In genomic region chr17:47950448-47950847, GRCh38 we compare ENCODE assay signal across 28 cellular contexts. TPM values are rescaled to one million over a fixed set of nuclear protein-coding genes. Genes with fewer than 3 reads are reported as not detected.
DNase-seq lines count a peak whose midpoint lies in the region; ATAC-seq, FAIRE-seq and TF ChIP-seq lines count a peak whose summit lies in the region.
"Had no signal": no experiment of that assay in that cellular context is flagged by ENCODE, and none has a peak within 500 bp of the region (broad histone marks: within the 10 kb centered on the region; RNA-seq: fewer than 3 reads in every experiment).

No MANE protein-coding gene starts in this region.

- FAIRE-seq in HTR-8/SVneo (lab: Jason Lieb, UNC): no peak
- FAIRE-seq: endothelial cell of umbilical vein, H54 had no signal

- POLR2A ChIA-PET in T-cell (lab: Charles Lee): interaction anchor here in 1 of 2 donors (0.5 to 1.5 kb wide), 2 partner anchors 9 to 141 kb away, joined by 3 to 8 read pairs; partner anchors contain the start of gene PNPO

- intact Hi-C loops in Calu3 (cut with micrococcal nuclease; ENCODE audit: unreplicated experiment): no loop called here

- H3K36me3 Mint-ChIP-seq in Calu3 (ENCODE audit: insufficient read depth, unreplicated experiment): peaks cover 76% of the 10 kb centered on the region
- H3K36me3 Mint-ChIP-seq in stimulated activated effector memory CD8-positive, alpha-beta T cell treated with anti-CD3 and anti-CD28 coated beads, Interleukin-12 subunit alpha, Interleukin-12 subunit beta, amount 100 ng/mL, for 72 hours: peaks cover 40% of the 10 kb centered on the region
- peaks cover 7% of the 10 kb centered on the region for H3K36me3 Mint-ChIP-seq in T-cell
- H3K36me3 Mint-ChIP-seq in T-helper 17 cell (ENCODE audit: low read depth): no peaks in the 10 kb centered on the region

- H3K27me3 Mint-ChIP-seq in Calu3 (ENCODE audit: unreplicated experiment) (no peaks in the 10 kb centered on the region), T-cell (no peaks in the 10 kb centered on the region), T-helper 17 cell (no peaks in the 10 kb centered on the region)
- H3K27me3 Mint-ChIP-seq: activated B cell treated with CpG ODN at 0.5 μM for 24 hours; activated CD4-positive, alpha-beta memory T cell treated with anti-CD3 and anti-CD28 coated beads for 36 hours had no signal

- peaks cover 9% of the 10 kb centered on the region for H3K4me1 ChIP-seq in adipocyte (ENCODE audit: control insufficient read depth, insufficient read depth, low read length)
- H3K4me1 ChIP-seq in liver (ENCODE audit: control insufficient read depth in 4 of 4, insufficient read depth in 4 of 4, low read length in 3 of 4): peaks cover 23 to 65% (median 57%) of the 10 kb centered on the region in 4 donors

- H3K27me3 ChIP-seq in adipocyte (replicated peaks; ENCODE audit: control insufficient read depth, insufficient read depth, low read length): no peaks in the 10 kb centered on the region
- H3K27me3 ChIP-seq in liver (ENCODE audit: control insufficient read depth in 4 of 4, insufficient read depth in 4 of 4, low read length in 3 of 4): no peaks in the 10 kb centered on the region
- no peaks in the 10 kb centered on the region for H3K27me3 ChIP-seq in brain microvascular endothelial cell (replicated peaks)
- H3K27me3 ChIP-seq: MG63, neutrophil had no signal

- H3K9me3 ChIP-seq in adipocyte (ENCODE audit: control insufficient read depth, low read length) (no peaks in the 10 kb centered on the region), liver (ENCODE audit: control insufficient read depth in 4 of 4, low read length in 3 of 4) (no peaks in the 10 kb centered on the region), T-helper 17 cell (ENCODE audit: control insufficient read depth, low read length, poor library complexity, severe bottlenecking) (no peaks in the 10 kb centered on the region)
- H3K9me3 ChIP-seq: MG63, mucosa of descending colon, neutrophil had no signal

- H3K36me3 ChIP-seq in adipocyte (ENCODE audit: control insufficient read depth, insufficient read depth, low read length, severe bottlenecking) (peaks cover 11% of the 10 kb centered on the region), liver (ENCODE audit: control insufficient read depth in 4 of 4, insufficient read depth in 3 of 4, low read depth in 1 of 4, low read length in 3 of 4) (no peaks in the 10 kb centered on the region), brain microvascular endothelial cell (replicated peaks) (peaks cover 9% of the 10 kb centered on the region)
- H3K36me3 ChIP-seq: neutrophil had no signal

- no peak for ATAC-seq in stimulated activated effector memory CD8-positive, alpha-beta T cell treated with anti-CD3 and anti-CD28 coated beads, Interleukin-12 subunit alpha, Interleukin-12 subunit beta, amount 100 ng/mL, for 72 hours
- ATAC-seq in T-cell (replicated peaks in 1 of 4): no peak
- no peak for ATAC-seq in T-helper 17 cell
- ATAC-seq: left colon, mucosa of descending colon, SK-N-SH treated with all-trans-retinoic acid at 6 μM for 48 hours had no signal

- H3K9ac ChIP-seq in adipocyte (ENCODE audit: low read length): peak overlapping the region; percentile 81
- peak overlapping the region in 1 of 2 donors; percentile 64 for H3K9ac ChIP-seq in liver (ENCODE audit: low read depth in 1 of 2, low read length in 2 of 2)

- H3K9me3 Mint-ChIP-seq in Calu3 (ENCODE audit: low read depth, unreplicated experiment) (no peaks in the 10 kb centered on the region), T-cell (no peaks in the 10 kb centered on the region)
- H3K9me3 Mint-ChIP-seq in stimulated activated effector memory CD8-positive, alpha-beta T cell treated with anti-CD3 and anti-CD28 coated beads, Interleukin-12 subunit alpha, Interleukin-12 subunit beta, amount 100 ng/mL, for 72 hours: no peaks in the 10 kb centered on the region
- H3K9me3 Mint-ChIP-seq: activated B cell treated with CpG ODN at 0.5 μM for 24 hours; activated CD4-positive, alpha-beta memory T cell treated with anti-CD3 and anti-CD28 coated beads for 36 hours had no signal

- WGBS in liver: 79% methylated on average over 4 of the region's 4 CpGs

- in situ Hi-C loops in brain microvascular endothelial cell (cut with HindIII; ENCODE audit: low pct_ligation_motif_present, low sequenced_read_pairs): no loop called here

- no TSS peak for BruUV-seq in Calu3 (replicated peaks; lab: Mats Ljungman, UMichigan)

- H3K4me1 Mint-ChIP-seq in Calu3 (ENCODE audit: low read depth, unreplicated experiment) (peaks cover 83% of the 10 kb centered on the region), T-cell (peaks cover 25 to 35% (median 32%) of the 10 kb centered on the region in 3 donors), T-helper 17 cell (peaks cover 14% of the 10 kb centered on the region)
- H3K4me1 Mint-ChIP-seq in stimulated activated effector memory CD8-positive, alpha-beta T cell treated with anti-CD3 and anti-CD28 coated beads, Interleukin-12 subunit alpha, Interleukin-12 subunit beta, amount 100 ng/mL, for 72 hours: peaks cover 25% of the 10 kb centered on the region

- H3K4me3 ChIP-seq in adipocyte (ENCODE audit: low read length): no peak overlapping the region
- H3K4me3 ChIP-seq in liver (ENCODE audit: low read depth in 1 of 3, low read length in 3 of 3): no peak overlapping the region
- no peak overlapping the region for H3K4me3 ChIP-seq in brain microvascular endothelial cell (ENCODE audit: low read depth, low read length)
- H3K4me3 ChIP-seq: coronary artery, MG63, mucosa of descending colon had no signal

- DNase-seq in Calu3 (peak; percentile 84), adipocyte (ENCODE audit: low read depth) (no peak), T-cell (no peak), T-helper 17 cell (no peak), HTR-8/SVneo (ENCODE audit: insufficient read length, low spot score) (no peak), brain microvascular endothelial cell (no peak)
- DNase-seq in stimulated activated effector memory CD8-positive, alpha-beta T cell treated with anti-CD3 and anti-CD28 coated beads, Interleukin-12 subunit alpha, Interleukin-12 subunit beta, amount 100 ng/mL, for 72 hours (ENCODE audit: low spot score in 2 of 2): no peak
- DNase-seq: activated B cell treated with CpG ODN at 0.5 μM for 24 hours; activated CD4-positive, alpha-beta memory T cell treated with anti-CD3 and anti-CD28 coated beads for 36 hours; activated effector memory CD4-positive, alpha-beta T cell treated with Interleukin-2 at 50 U/mL for 16 hours; head of caudate nucleus; IMR-90; MG63; NCI-H1417 treated with DMSO at 0.1 percent for 48 hours; NCI-H510A treated with DMSO at 0.1 percent for 48 hours; stimulated activated CD4-positive, alpha-beta T cell treated with anti-CD3 and anti-CD28 coated beads, Interleukin-4, amount 100 ng/mL, for 1 hour; stimulated activated naive CD4-positive, alpha-beta T cell treated with Interleukin-2 at 50 U/mL for 16 hours; T-helper 9 cell; trophoblast cell had no signal

- CTCF ChIA-PET in Calu3 (lab: Charles Lee): interaction anchor here (0.9 to 5.0 kb wide), 14 partner anchors 7 to 106 kb away, joined by 3 to 140 read pairs (median 8); partner anchors contain the start of genes CDK5RAP3, NFE2L1, PNPO and PRR15L
- CTCF ChIA-PET in T-cell (lab: Charles Lee): interaction anchor here (0.7 to 4.9 kb wide), 8 partner anchors 9 to 28 kb away, joined by 3 to 43 read pairs (median 3); partner anchors contain the start of genes CDK5RAP3 (in 1 of the 2) and PNPO (in 1 of the 2)

- peak overlapping the region; percentile 21 for H3K27ac Mint-ChIP-seq in Calu3 (ENCODE audit: unreplicated experiment)
- peak overlapping the region; percentile 63 for H3K27ac Mint-ChIP-seq in stimulated activated effector memory CD8-positive, alpha-beta T cell treated with anti-CD3 and anti-CD28 coated beads, Interleukin-12 subunit alpha, Interleukin-12 subunit beta, amount 100 ng/mL, for 72 hours
- H3K27ac Mint-ChIP-seq in T-cell: peak overlapping the region in 1 of 2 donors; percentile 92
- no peak overlapping the region for H3K27ac Mint-ChIP-seq in T-helper 17 cell
- H3K27ac Mint-ChIP-seq: activated B cell treated with CpG ODN at 0.5 μM for 24 hours; activated CD4-positive, alpha-beta memory T cell treated with anti-CD3 and anti-CD28 coated beads for 36 hours had no signal

- TF ChIP-seq RAD21 in liver (IDR thresholded peaks at IDR 0.05): no peak

- TF ChIP-seq CTCF in Calu3 (IDR thresholded peaks at IDR 0.05; ENCODE audit: unreplicated experiment) (no peak), liver (IDR thresholded peaks at IDR 0.05; ENCODE audit: low read depth, low read length, missing input control) (no peak), brain microvascular endothelial cell (IDR thresholded peaks at IDR 0.05; ENCODE audit: low read depth, low read length, missing control alignments) (no peak)

- H3K27ac ChIP-seq in liver (ENCODE audit: low read depth in 1 of 2, low read length in 2 of 2) (peak overlapping the region; percentile 92 to 94), brain microvascular endothelial cell (no peak overlapping the region)
- H3K27ac ChIP-seq: HL-60, neutrophil had no signal

- H3K4me3 Mint-ChIP-seq in Calu3 (ENCODE audit: low read depth, unreplicated experiment) (peak overlapping the region; percentile 17), T-cell (no peak overlapping the region), T-helper 17 cell (no peak overlapping the region)
- no peak overlapping the region for H3K4me3 Mint-ChIP-seq in stimulated activated effector memory CD8-positive, alpha-beta T cell treated with anti-CD3 and anti-CD28 coated beads, Interleukin-12 subunit alpha, Interleukin-12 subunit beta, amount 100 ng/mL, for 72 hours
- H3K4me3 Mint-ChIP-seq: activated B cell treated with CpG ODN at 0.5 μM for 24 hours; activated CD4-positive, alpha-beta memory T cell treated with anti-CD3 and anti-CD28 coated beads for 36 hours had no signal

TF ChIP-seq in liver, 16 proteins besides CTCF, POLR2A, EP300 and RAD21:
- TF ChIP-seq HNF4A (conservative IDR thresholded peaks at IDR 0.05) (no peak), YY1 (IDR thresholded peaks at IDR 0.05) (no peak), HNF4G (IDR thresholded peaks at IDR 0.05) (no peak)
TF ChIP-seq in liver: peak in this region for 0.

RNA-seq across cellular contexts. Expression of gene PRR15L, which starts 7.2 kb away (rescaled TPM):
- total RNA-seq in Calu3 (2022) (30.2 and 49.1 TPM in 2 replicates), liver (10 to 100 TPM in 1 of 2 donors, 1 to 10 TPM in 1; 1.9 to 11.0 TPM), T-cell (under 1 TPM in 3 of 5 donors, not detected in 2; 0.18 to 0.44 (median 0.26) TPM), T-helper 17 cell (not detected)
- polyA plus RNA-seq in liver: 1 to 10 TPM in 1 of 2 donors, under 1 TPM in 1; 0.83 to 1.8 TPM
- total RNA-seq: activated B cell treated with CpG ODN at 0.5 μM for 24 hours; activated CD4-positive, alpha-beta memory T cell treated with anti-CD3 and anti-CD28 coated beads for 36 hours; endothelial cell of umbilical vein; IMR-90 had no signal
- polyA plus RNA-seq: endothelial cell of umbilical vein, IMR-90 had no signal

RNA-seq across cellular contexts. Expression of gene PNPO, which starts 9.1 kb away (rescaled TPM):
- 88.0 and 98.5 TPM in 2 replicates for total RNA-seq in Calu3 (2022)
- 100 to 1,000 TPM in 1 of 2 donors, 10 to 100 TPM in 1; 27.8 to 102 TPM for total RNA-seq in liver
- 10 to 100 TPM; 49.7 to 52.9 TPM for polyA plus RNA-seq in liver
- 10 to 100 TPM; 10.3 to 18.5 (median 15.7) TPM for total RNA-seq in T-cell
- 10 to 100 TPM in 1 of 2 donors, 1 to 10 TPM in 1; 7.1 to 10.5 TPM for total RNA-seq in T-helper 17 cell

RNA-seq across cellular contexts. Expression of gene CDK5RAP3, which starts 20.5 kb away (rescaled TPM):
- total RNA-seq in Calu3 (2022): 431 and 457 TPM in 2 replicates
- 100 to 1,000 TPM in 1 of 2 donors, 10 to 100 TPM in 1; 44.6 to 120 TPM for total RNA-seq in liver
- polyA plus RNA-seq in liver: 10 to 100 TPM; 52.7 to 96.8 TPM
- 100 to 1,000 TPM; 247 to 349 (median 318) TPM for total RNA-seq in T-cell
- total RNA-seq in T-helper 17 cell: 100 to 1,000 TPM; 228 to 231 TPM

RNA-seq across cellular contexts. Expression of gene SP2, which starts 54.4 kb away (rescaled TPM):
- total RNA-seq in Calu3 (2022) (21.5 and 22.4 TPM in 2 replicates), liver (1 to 10 TPM; 2.2 to 3.5 TPM), T-cell (10 to 100 TPM; 27.1 to 41.6 (median 32.8) TPM), T-helper 17 cell (10 to 100 TPM; 28.2 to 33.2 TPM)
- polyA plus RNA-seq in liver: 1 to 10 TPM; 4.1 to 5.7 TPM
